Comparison of ENCODE assay signal across 8 cellular contexts in the genomic region with DNA sequence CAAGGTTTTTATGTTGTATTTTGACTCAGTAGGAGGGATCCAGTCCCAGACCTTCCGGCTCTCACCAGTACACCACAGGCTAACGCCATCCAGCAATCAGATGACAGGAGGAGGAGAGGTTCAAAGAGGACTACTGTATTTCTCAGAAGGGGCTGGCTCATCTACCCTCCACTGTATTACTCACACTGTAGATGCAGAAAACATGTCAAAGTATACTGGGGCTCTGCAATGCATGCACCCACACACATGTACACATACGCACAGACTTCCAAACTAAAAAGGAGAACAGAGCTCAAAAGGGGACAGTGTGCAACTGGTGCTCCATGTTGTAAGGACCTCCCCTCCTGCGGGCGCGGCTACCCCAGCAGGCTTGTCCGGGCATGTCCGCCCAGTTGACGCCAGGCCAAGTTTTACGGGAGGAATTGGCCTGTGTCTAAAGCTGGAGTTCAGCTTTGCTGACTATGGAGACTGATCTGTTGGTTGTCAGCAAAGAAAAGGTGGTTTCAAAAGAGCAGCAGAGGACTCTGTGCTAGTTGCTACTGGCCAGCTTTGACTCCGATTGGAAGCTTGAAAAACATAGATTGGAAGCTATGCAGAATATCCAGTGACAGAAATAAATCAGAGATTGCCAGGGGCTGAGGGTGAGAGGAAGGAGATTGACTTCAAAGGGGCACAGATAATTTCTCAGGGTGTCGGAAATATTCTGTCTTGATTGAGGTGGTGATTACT.
A peak's percentile ranks its signal among the peaks of the same experiment; 100 is the strongest.
DNase-seq lines count a peak whose midpoint lies in the region; ATAC-seq, FAIRE-seq and TF ChIP-seq lines count a peak whose summit lies in the region.

No MANE protein-coding gene starts in this region.

- peaks cover 5% of the 10 kb centered on the region for H3K36me3 Mint-ChIP-seq in activated CD4-positive, alpha-beta memory T cell treated with anti-CD3 and anti-CD28 coated beads for 36 hours
- no peaks in the 10 kb centered on the region for H3K36me3 Mint-ChIP-seq in activated CD4-positive, alpha-beta memory T cell treated with anti-CD3 and anti-CD28 coated beads, Interleukin-2, amount 10 ng/mL, durations not matched to agents 7 days and 5 days (ENCODE audit: low read depth)
- H3K36me3 Mint-ChIP-seq in astrocyte (ENCODE audit: low read depth, unreplicated experiment), result no peaks in the 10 kb centered on the region

- H3K27me3 ChIP-seq in astrocyte (ENCODE audit: insufficient read depth, low read length), result no peaks in the 10 kb centered on the region

- peaks cover 18% of the 10 kb centered on the region for H3K4me1 ChIP-seq in astrocyte (ENCODE audit: insufficient read depth, low read length)

- H3K4me1 Mint-ChIP-seq in activated CD4-positive, alpha-beta memory T cell treated with anti-CD3 and anti-CD28 coated beads for 36 hours (ENCODE audit: low read depth), result peaks cover 15% of the 10 kb centered on the region
- H3K4me1 Mint-ChIP-seq in activated CD4-positive, alpha-beta memory T cell treated with anti-CD3 and anti-CD28 coated beads, Interleukin-2, amount 10 ng/mL, durations not matched to agents 7 days and 5 days, result peaks cover 19% of the 10 kb centered on the region
- H3K4me1 Mint-ChIP-seq in astrocyte (ENCODE audit: low read depth, unreplicated experiment), result peaks cover 29% of the 10 kb centered on the region

- no peaks in the 10 kb centered on the region for H3K79me2 ChIP-seq in astrocyte (ENCODE audit: insufficient read depth, low read length)

- no peak for TF ChIP-seq CTCF in astrocyte (IDR thresholded peaks at IDR 0.05; ENCODE audit: insufficient read depth, low read depth, low read length)

- no peak overlapping the region for H3K4me3 Mint-ChIP-seq in activated CD4-positive, alpha-beta memory T cell treated with anti-CD3 and anti-CD28 coated beads for 36 hours
- no peak overlapping the region for H3K4me3 Mint-ChIP-seq in activated CD4-positive, alpha-beta memory T cell treated with anti-CD3 and anti-CD28 coated beads, Interleukin-2, amount 10 ng/mL, durations not matched to agents 7 days and 5 days
- no peak overlapping the region for H3K4me3 Mint-ChIP-seq in astrocyte (ENCODE audit: unreplicated experiment)

- POLR2A ChIA-PET in activated CD4-positive, alpha-beta memory T cell treated with anti-CD3 and anti-CD28 coated beads for 36 hours (lab: Charles Lee), result no interaction called here
- POLR2A ChIA-PET in activated CD4-positive, alpha-beta memory T cell treated with anti-CD3 and anti-CD28 coated beads, Interleukin-2, amount 10 ng/mL, durations not matched to agents 7 days and 5 days (lab: Charles Lee), result interaction anchor here (1.1 to 1.8 kb wide), 3 partner anchors 405 to 532 kb away, joined by 3 to 6 read pairs (median 4); partner anchors contain the start of gene TRIM13

- no peaks in the 10 kb centered on the region for H4K20me1 ChIP-seq in astrocyte (ENCODE audit: insufficient read depth, low read length)

- no peaks in the 10 kb centered on the region for H3K36me3 ChIP-seq in astrocyte (ENCODE audit: insufficient read depth, low read length)

- FAIRE-seq in astrocyte (lab: Jason Lieb, UNC), result peak; percentile 85

- ATAC-seq in sciatic nerve, result peak; percentile 91
- ATAC-seq in HG03342 (IDR thresholded peaks at IDR 0.05; ENCODE audit: unreplicated experiment), result no peak
- no peak for ATAC-seq in HG02938 (IDR thresholded peaks at IDR 0.05; ENCODE audit: unreplicated experiment)

- H3K27ac Mint-ChIP-seq in activated CD4-positive, alpha-beta memory T cell treated with anti-CD3 and anti-CD28 coated beads for 36 hours, result no peak overlapping the region
- H3K27ac Mint-ChIP-seq in activated CD4-positive, alpha-beta memory T cell treated with anti-CD3 and anti-CD28 coated beads, Interleukin-2, amount 10 ng/mL, durations not matched to agents 7 days and 5 days, result no peak overlapping the region
- peak overlapping the region; percentile 79 for H3K27ac Mint-ChIP-seq in astrocyte (ENCODE audit: unreplicated experiment)

- peak overlapping the region; percentile 81 for H3K4me2 ChIP-seq in astrocyte (ENCODE audit: low read length)

- no peaks in the 10 kb centered on the region for H3K27me3 Mint-ChIP-seq in activated CD4-positive, alpha-beta memory T cell treated with anti-CD3 and anti-CD28 coated beads for 36 hours
- H3K27me3 Mint-ChIP-seq in activated CD4-positive, alpha-beta memory T cell treated with anti-CD3 and anti-CD28 coated beads, Interleukin-2, amount 10 ng/mL, durations not matched to agents 7 days and 5 days, result peaks cover 11% of the 10 kb centered on the region
- no peaks in the 10 kb centered on the region for H3K27me3 Mint-ChIP-seq in astrocyte (ENCODE audit: low read depth, unreplicated experiment)

- H3K9me3 Mint-ChIP-seq in activated CD4-positive, alpha-beta memory T cell treated with anti-CD3 and anti-CD28 coated beads for 36 hours, result peaks cover 6% of the 10 kb centered on the region
- H3K9me3 Mint-ChIP-seq in activated CD4-positive, alpha-beta memory T cell treated with anti-CD3 and anti-CD28 coated beads, Interleukin-2, amount 10 ng/mL, durations not matched to agents 7 days and 5 days, result no peaks in the 10 kb centered on the region
- peaks cover 2% of the 10 kb centered on the region for H3K9me3 Mint-ChIP-seq in astrocyte (ENCODE audit: unreplicated experiment)

- no peaks in the 10 kb centered on the region for H3K9me3 ChIP-seq in astrocyte (ENCODE audit: insufficient read depth, low read depth, low read length)

- H3K4me3 ChIP-seq in astrocyte (ENCODE audit: insufficient read depth, low read depth, low read length), result peak overlapping the region; percentile 40

- peak overlapping the region; percentile 91 for H3K27ac ChIP-seq in astrocyte (ENCODE audit: low read depth, low read length)

- CTCF ChIA-PET in activated CD4-positive, alpha-beta memory T cell treated with anti-CD3 and anti-CD28 coated beads for 36 hours (lab: Charles Lee), result interaction anchor here (1.1 to 2.0 kb wide), 3 partner anchors 383 to 593 kb away, joined by 3 to 8 read pairs (median 4); partner anchors contain the start of gene SPRYD7
- CTCF ChIA-PET in activated CD4-positive, alpha-beta memory T cell treated with anti-CD3 and anti-CD28 coated beads, Interleukin-2, amount 10 ng/mL, durations not matched to agents 7 days and 5 days (lab: Charles Lee), result interaction anchor here (1.0 kb wide), 1 partner anchor 445 kb away, joined by 3 read pairs; no protein-coding TSS in a partner anchor

- peak; percentile 37 for DNase-seq in activated CD4-positive, alpha-beta memory T cell treated with anti-CD3 and anti-CD28 coated beads for 36 hours
- DNase-seq in activated CD4-positive, alpha-beta memory T cell treated with anti-CD3 and anti-CD28 coated beads, Interleukin-2, amount 10 ng/mL, durations not matched to agents 7 days and 5 days, result no peak
- DNase-seq in NCI-H510A (lab: John Stamatoyannopoulos, UW) (peak; percentile 75), astrocyte (ENCODE audit: low read depth) (peak; percentile 95), hippocampal formation (lab: John Stamatoyannopoulos, UW) (peak; percentile 39 to 72), sciatic nerve (ENCODE audit: low spot score) (peak; percentile 91)

- peak overlapping the region; percentile 76 for H2AFZ ChIP-seq in astrocyte (ENCODE audit: low read depth, low read length)

- H3K9ac ChIP-seq in astrocyte (ENCODE audit: low read length), result peak overlapping the region; percentile 73

- intact Hi-C loops in activated CD4-positive, alpha-beta memory T cell treated with anti-CD3 and anti-CD28 coated beads for 36 hours (cut with micrococcal nuclease), result no loop called here
- intact Hi-C loops in sciatic nerve (cut with DNase I), result no loop called here
